ENCODE assay signal across 11 cellular contexts in the genomic region with DNA sequence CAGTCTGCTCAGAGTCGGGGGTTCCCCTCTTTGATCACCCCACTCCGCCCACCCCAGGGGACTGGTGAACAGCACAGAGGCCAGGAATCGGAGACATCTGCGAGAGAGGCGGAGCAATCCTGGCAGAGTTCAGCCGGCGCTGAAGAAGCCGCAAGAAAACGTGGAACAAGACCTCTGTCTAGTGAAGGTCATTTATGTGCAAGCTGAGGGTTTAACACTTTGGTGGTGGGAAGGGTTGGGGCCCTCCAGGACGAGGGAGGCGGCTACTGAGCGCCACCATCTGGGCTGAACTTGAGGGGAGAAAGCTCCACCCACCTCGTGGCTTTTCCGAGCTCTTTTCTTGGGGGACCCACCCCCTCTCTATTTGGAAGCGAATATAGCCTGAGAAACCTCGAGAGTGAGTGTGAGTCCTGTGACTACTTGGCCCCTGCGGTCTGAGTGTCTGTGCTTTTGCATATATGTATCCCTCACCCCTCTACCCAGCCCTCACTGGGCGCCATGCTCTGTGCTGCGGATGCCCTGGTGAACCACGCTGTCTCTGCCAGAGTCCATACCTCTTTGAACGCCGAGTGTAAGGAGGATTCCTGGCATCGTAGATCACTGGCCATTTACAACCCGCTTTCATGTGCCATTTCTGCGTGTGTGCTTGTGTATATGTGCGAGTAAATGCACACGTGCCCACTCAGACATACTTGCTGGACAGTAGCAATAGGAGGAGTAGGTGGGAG. TPM values are rescaled to one million over a fixed set of nuclear protein-coding genes. Genes with fewer than 3 reads are reported as not detected.
DNase-seq lines count a peak whose midpoint lies in the region; ATAC-seq and TF ChIP-seq lines count a peak whose summit lies in the region.
"Had no signal": no experiment of that assay in that cellular context is flagged by ENCODE, and none has a peak within 500 bp of the region (broad histone marks: within the 10 kb centered on the region; RNA-seq: fewer than 3 reads in every experiment).

No MANE protein-coding gene starts in this region.

- CTCF ChIA-PET in OCI-LY7 (lab: Charles Lee; ENCODE audit: unreplicated experiment), result interaction anchor here (0.6 kb wide), 1 partner anchor 76 kb away, joined by 3 read pairs; a partner anchor contains a TSS

- H3K9me2 ChIP-seq in OCI-LY7 (ENCODE audit: insufficient read depth, low read length), result no peaks in the 10 kb centered on the region

- no peak overlapping the region for H3K4me2 ChIP-seq in OCI-LY7 (ENCODE audit: low read length)

- POLR2A ChIA-PET in OCI-LY7 (lab: Charles Lee), result no interaction called here

- no peaks in the 10 kb centered on the region for H3K79me2 ChIP-seq in OCI-LY7 (ENCODE audit: insufficient read depth, low read depth, low read length)

- no peak overlapping the region for H3K27ac ChIP-seq in OCI-LY7 (ENCODE audit: low read depth, low read length, poor library complexity, severe bottlenecking)
- no peak overlapping the region for H3K27ac ChIP-seq in foreskin keratinocyte
- no peak overlapping the region for H3K27ac ChIP-seq in lower lobe of right lung

- ATAC-seq in foreskin keratinocyte (no peak), GM19351 (IDR thresholded peaks at IDR 0.05; ENCODE audit: unreplicated experiment) (no peak), lower lobe of right lung (no peak)

- no peak overlapping the region for H2AFZ ChIP-seq in OCI-LY7 (ENCODE audit: low read length)

- peak; percentile 34 for TF ChIP-seq CTCF in GM12873 (IDR thresholded peaks at IDR 0.05; ENCODE audit: insufficient read depth, low read depth, low read length, missing control alignments)
- TF ChIP-seq CTCF in OCI-LY7 (conservative IDR thresholded peaks at IDR 0.05; ENCODE audit: low read length), result peak; percentile 57
- TF ChIP-seq CTCF in foreskin keratinocyte (conservative IDR thresholded peaks at IDR 0.05), result peak; percentile 39
- no peak for TF ChIP-seq CTCF in lower lobe of right lung (IDR thresholded peaks at IDR 0.05)

- no TSS peak for BruUV-seq in OCI-LY7 (replicated peaks; lab: Mats Ljungman, UMichigan)

- no peaks in the 10 kb centered on the region for H4K20me1 ChIP-seq in OCI-LY7 (ENCODE audit: insufficient read depth, low read length)

- H3K4me1 ChIP-seq in OCI-LY7 (ENCODE audit: insufficient read depth, low read length, poor library complexity, severe bottlenecking), result no peaks in the 10 kb centered on the region
- no peaks in the 10 kb centered on the region for H3K4me1 ChIP-seq in foreskin keratinocyte
- H3K4me1 ChIP-seq in lower lobe of right lung, result no peaks in the 10 kb centered on the region

- peaks cover 90% of the 10 kb centered on the region for H3K27me3 ChIP-seq in foreskin keratinocyte
- peaks cover 76% of the 10 kb centered on the region for H3K27me3 ChIP-seq in lower lobe of right lung (ENCODE audit: low read depth)

- no peak overlapping the region for H3K4me3 ChIP-seq in OCI-LY7 (ENCODE audit: low read depth, low read length, poor library complexity, severe bottlenecking)
- H3K4me3 ChIP-seq in lower lobe of right lung, result no peak overlapping the region

- intact Hi-C loops in OCI-LY7 (cut with micrococcal nuclease; ENCODE audit: unreplicated experiment), result no loop called here
- intact Hi-C loops in lower lobe of right lung (cut with DNase I), result no loop called here

- no peaks in the 10 kb centered on the region for H3K9me3 ChIP-seq in OCI-LY7 (ENCODE audit: low read length)
- no peaks in the 10 kb centered on the region for H3K9me3 ChIP-seq in lower lobe of right lung

- H3K36me3 ChIP-seq in OCI-LY7 (ENCODE audit: insufficient read depth, low read length), result no peaks in the 10 kb centered on the region
- no peaks in the 10 kb centered on the region for H3K36me3 ChIP-seq in lower lobe of right lung

- DNase-seq in Ammon's horn (ENCODE audit: low spot score) (peak; percentile 23), OCI-LY7 (ENCODE audit: low spot score) (peak; percentile 10), foreskin keratinocyte (no peak), kidney glomerular epithelial cell (lab: John Stamatoyannopoulos, UW) (no peak), lower lobe of right lung (no peak), NCI-H2107 treated with DMSO at 0.1 percent for 48 hours (lab: John Stamatoyannopoulos, UW; ENCODE audit: unreplicated experiment) (no peak)
- DNase-seq: cerebellar nuclear complex, T-helper 1 cell had no signal

RNA-seq across cellular contexts. Expression of a gene that starts 1.2 kb away (rescaled TPM):
- total RNA-seq in OCI-LY7 (2014; rRNA removed; shearing (Covaris generic)), result not detected in 2 replicates
- total RNA-seq in OCI-LY7 (2022) (not detected in 2 replicates), foreskin keratinocyte (not detected in 2 replicates), lower lobe of right lung (0.53 TPM)
- polyA plus RNA-seq in foreskin keratinocyte, result not detected in 2 replicates
- total RNA-seq: lung microvascular endothelial cell had no signal

RNA-seq across cellular contexts. Expression of a gene that starts 27.5 kb away (rescaled TPM):
- total RNA-seq in OCI-LY7 (2014; rRNA removed; shearing (Covaris generic)), result 11.8 and 27.1 TPM in 2 replicates
- total RNA-seq in OCI-LY7 (2022) (18.2 and 20.0 TPM in 2 replicates), foreskin keratinocyte (0.39 and 0.41 TPM in 2 replicates), lower lobe of right lung (4.9 TPM)
- polyA plus RNA-seq in foreskin keratinocyte, result 0.29 and 0.30 TPM in 2 replicates

RNA-seq across cellular contexts. Expression of a gene that starts 41.5 kb away (rescaled TPM):
- total RNA-seq in OCI-LY7 (2014; rRNA removed; shearing (Covaris generic)), result 18.9 and 26.0 TPM in 2 replicates
- total RNA-seq in OCI-LY7 (2022) (21.4 and 29.7 TPM in 2 replicates), foreskin keratinocyte (42.5 and 49.3 TPM in 2 replicates), lower lobe of right lung (22.8 TPM)
- 86.8 and 92.8 TPM in 2 replicates for polyA plus RNA-seq in foreskin keratinocyte

RNA-seq across cellular contexts. Expression of a gene that starts 41.9 kb away (rescaled TPM):
- 27.6 and 33.6 TPM in 2 replicates for total RNA-seq in OCI-LY7 (2014; rRNA removed; shearing (Covaris generic))
- total RNA-seq in OCI-LY7 (2022) (24.4 and 28.0 TPM in 2 replicates), foreskin keratinocyte (22.6 and 24.4 TPM in 2 replicates), lower lobe of right lung (11.2 TPM)
- 21.8 and 25.1 TPM in 2 replicates for polyA plus RNA-seq in foreskin keratinocyte

Comparison
In these comparisons a context has a peak if more than half of its experiments do, and no peak if none do; other contexts are left out.
1. DNase-seq: peak in Ammon's horn (single experiment) and OCI-LY7 (single experiment); none in foreskin keratinocyte (0 of 2), kidney glomerular epithelial cell (single experiment), lower lobe of right lung (single experiment) and NCI-H2107 treated with DMSO at 0.1 percent for 48 hours (single experiment).